In the genomic region with DNA sequence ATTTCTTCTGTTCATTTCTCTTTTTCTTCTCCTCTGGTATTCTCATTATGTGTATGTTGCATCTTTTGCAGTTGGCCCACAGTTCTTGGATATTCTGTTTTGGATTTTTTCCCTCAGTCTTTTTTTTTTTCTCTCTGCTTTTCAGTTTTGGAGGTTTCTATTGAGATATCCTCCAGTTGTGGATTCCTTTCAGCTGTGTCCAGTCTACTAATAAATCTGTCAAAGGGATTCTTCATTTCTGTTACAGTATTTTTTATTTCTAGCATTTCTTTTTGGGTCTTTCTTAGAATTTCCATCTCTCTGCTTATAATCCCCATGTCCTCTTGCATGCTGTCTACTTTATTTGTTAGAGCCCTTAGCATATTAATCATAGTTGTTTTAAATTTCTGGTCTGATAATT, we compare ENCODE assay signal across 38 cellular contexts. TPM values are rescaled to one million over a fixed set of nuclear protein-coding genes. Genes with fewer than 3 reads are reported as not detected.
"Had no signal": no experiment of that assay in that cellular context is flagged by ENCODE, and none has a peak within 500 bp of the region (broad histone marks: within the 10 kb centered on the region; RNA-seq: fewer than 3 reads in every experiment).

No MANE protein-coding gene starts in this region.

- H3K36me3 ChIP-seq: MG63 had no signal

- H3K27me3 ChIP-seq: MG63 had no signal

- DNase-seq: Karpas-422, Kasumi-1, MG63, MM.1S, MV-4-11, NCI-H1048, NCI-H1092, NCI-H1092 treated with DMSO at 0.1 percent for 48 hours, NCI-H1105, NCI-H1105 treated with DMSO at 0.1 percent for 48 hours, NCI-H1417, NCI-H1417 treated with DMSO at 0.1 percent for 48 hours, NCI-H1436, NCI-H1436 treated with DMSO at 0.1 percent for 48 hours, NCI-H146, NCI-H1694, NCI-H1694 treated with DMSO at 0.1 percent for 48 hours, NCI-H187, NCI-H187 treated with DMSO at 0.1 percent for 48 hours, NCI-H1930, NCI-H2029, NCI-H2029 treated with DMSO at 0.1 percent for 48 hours, NCI-H2081, NCI-H2081 treated with DMSO at 0.1 percent for 48 hours, NCI-H2107, NCI-H2171, NCI-H2171 treated with DMSO at 0.1 percent for 48 hours, NCI-H2227 treated with DMSO at 0.1 percent for 48 hours, NCI-H226, NCI-H345, NCI-H446, NCI-H446 treated with DMSO at 0.1 percent for 48 hours, NCI-H510A, NCI-H510A treated with DMSO at 0.1 percent for 48 hours, NCI-H524 had no signal

- H3K9me3 ChIP-seq: MG63 had no signal

- H3K4me3 ChIP-seq: MG63 had no signal

RNA-seq across cellular contexts. Expression of gene MEP1B, which starts 6.3 kb away (rescaled TPM):
- total RNA-seq: LHCN-M2, M059J, MCF 10A had no signal
